In genomic region chr5:145682197-145682895, GRCh38 we compare ENCODE assay signal across 12 cellular contexts.
"Had no signal": no experiment of that assay in that cellular context is flagged by ENCODE, and none has a peak within 500 bp of the region (broad histone marks: within the 10 kb centered on the region; RNA-seq: fewer than 3 reads in every experiment).

No MANE protein-coding gene starts in this region.

- H3K36me3 ChIP-seq: cardiac muscle cell, neural progenitor cell, upper lobe of right lung had no signal

- H3K4me1 Mint-ChIP-seq: activated naive CD4-positive, alpha-beta T cell treated with anti-CD3 and anti-CD28 coated beads, Interleukin-2, amount 10 ng/mL, durations not matched to agents 7 days and 5 days had no signal

- H3K27ac Mint-ChIP-seq: activated CD4-positive, alpha-beta memory T cell treated with anti-CD3 and anti-CD28 coated beads for 36 hours; activated naive CD4-positive, alpha-beta T cell treated with anti-CD3 and anti-CD28 coated beads, Interleukin-2, amount 10 ng/mL, durations not matched to agents 7 days and 5 days; naive thymus-derived CD4-positive, alpha-beta T cell; neural progenitor cell; T-helper 1 cell treated with Interleukin-12 subunit alpha and Interleukin-12 subunit beta and Interleukin-4 antibody, amounts not matched to agents 30 μg/mL and 1 μg/mL, for 36 hours had no signal

- H3K4me3 Mint-ChIP-seq: activated CD4-positive, alpha-beta memory T cell treated with anti-CD3 and anti-CD28 coated beads for 36 hours; activated naive CD4-positive, alpha-beta T cell treated with anti-CD3 and anti-CD28 coated beads, Interleukin-2, amount 10 ng/mL, durations not matched to agents 7 days and 5 days; naive thymus-derived CD4-positive, alpha-beta T cell; neural progenitor cell; T-helper 1 cell treated with Interleukin-12 subunit alpha and Interleukin-12 subunit beta and Interleukin-4 antibody, amounts not matched to agents 30 μg/mL and 1 μg/mL, for 36 hours had no signal

- H3K4me2 ChIP-seq: neural progenitor cell had no signal

- H3K4me1 ChIP-seq: neural progenitor cell had no signal

- H3K36me3 Mint-ChIP-seq: activated CD4-positive, alpha-beta memory T cell treated with anti-CD3 and anti-CD28 coated beads for 36 hours; activated naive CD4-positive, alpha-beta T cell treated with anti-CD3 and anti-CD28 coated beads, Interleukin-2, amount 10 ng/mL, durations not matched to agents 7 days and 5 days; naive thymus-derived CD4-positive, alpha-beta T cell; neural progenitor cell had no signal

- H3K9me3 ChIP-seq: body of pancreas, upper lobe of right lung had no signal

- H3K27me3 ChIP-seq: body of pancreas, cardiac muscle cell, neural progenitor cell, upper lobe of right lung had no signal

- H3K9me3 Mint-ChIP-seq: activated CD4-positive, alpha-beta memory T cell treated with anti-CD3 and anti-CD28 coated beads for 36 hours; activated naive CD4-positive, alpha-beta T cell treated with anti-CD3 and anti-CD28 coated beads, Interleukin-2, amount 10 ng/mL, durations not matched to agents 7 days and 5 days; naive thymus-derived CD4-positive, alpha-beta T cell; neural progenitor cell; T-helper 1 cell treated with Interleukin-12 subunit alpha and Interleukin-12 subunit beta and Interleukin-4 antibody, amounts not matched to agents 30 μg/mL and 1 μg/mL, for 36 hours had no signal

- H3K27me3 Mint-ChIP-seq: activated CD4-positive, alpha-beta memory T cell treated with anti-CD3 and anti-CD28 coated beads for 36 hours; activated naive CD4-positive, alpha-beta T cell treated with anti-CD3 and anti-CD28 coated beads, Interleukin-2, amount 10 ng/mL, durations not matched to agents 7 days and 5 days; naive thymus-derived CD4-positive, alpha-beta T cell had no signal

- H3K4me3 ChIP-seq: body of pancreas, cardiac muscle cell, lung, neural progenitor cell, upper lobe of right lung had no signal

- H3K9ac ChIP-seq: neural progenitor cell had no signal

- DNase-seq: activated effector memory CD4-positive, alpha-beta T cell treated with anti-CD3 and anti-CD28 coated beads, Interleukin-2, amount 50 U/mL, for 16 hours; stimulated activated naive CD4-positive, alpha-beta T cell treated with Interleukin-2 at 50 U/mL for 16 hours; upper lobe of right lung had no signal

- H3K27ac ChIP-seq: cardiac muscle cell, epithelial cell of prostate, neural progenitor cell, upper lobe of right lung had no signal

- H2AFZ ChIP-seq: neural progenitor cell had no signal
